In the genomic region with DNA sequence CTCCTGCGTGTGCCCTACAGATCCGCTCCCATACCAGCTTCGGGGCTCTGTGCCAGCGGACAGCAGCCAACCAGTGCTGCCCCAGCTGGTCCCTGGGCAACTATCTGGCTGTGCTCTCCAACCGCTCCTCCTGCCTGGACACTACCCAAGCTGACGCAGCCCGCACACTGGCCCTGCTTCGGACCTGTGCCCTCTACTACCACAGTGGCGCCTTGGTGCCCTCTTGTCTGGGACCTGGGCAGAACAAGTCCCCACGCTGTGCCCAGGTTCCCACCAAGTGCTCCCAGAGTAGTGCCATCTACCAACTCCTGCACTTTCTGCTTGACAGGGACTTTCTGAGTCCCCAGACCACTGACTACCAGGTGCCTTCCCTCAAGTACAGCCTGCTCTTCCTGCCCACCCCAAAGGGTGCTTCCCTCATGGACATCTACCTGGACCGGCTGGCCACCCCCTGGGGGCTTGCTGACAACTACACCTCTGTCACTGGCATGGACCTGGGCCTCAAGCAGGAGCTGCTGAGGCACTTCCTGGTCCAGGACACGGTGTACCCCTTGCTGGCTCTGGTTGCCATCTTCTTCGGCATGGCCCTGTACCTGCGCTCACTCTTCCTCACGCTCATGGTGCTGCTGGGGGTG, we compare ENCODE assay signal across 9 cellular contexts. TPM values are rescaled to one million over a fixed set of nuclear protein-coding genes. Genes with fewer than 3 reads are reported as not detected.
A peak's percentile ranks its signal among the peaks of the same experiment; 100 is the strongest.
DNase-seq lines count a peak whose midpoint lies in the region; ATAC-seq and TF ChIP-seq lines count a peak whose summit lies in the region.
"Had no signal": no experiment of that assay in that cellular context is flagged by ENCODE, and none has a peak within 500 bp of the region (broad histone marks: within the 10 kb centered on the region; RNA-seq: fewer than 3 reads in every experiment).

No MANE protein-coding gene starts in this region.

- H4K20me1 ChIP-seq in DOHH2 (ENCODE audit: control insufficient read depth, insufficient read depth, low read depth, low read length): no peaks in the 10 kb centered on the region
- no peaks in the 10 kb centered on the region for H4K20me1 ChIP-seq in SU-DHL-6 (ENCODE audit: low read depth, low read length)

- WGBS in prostate gland: 73% methylated on average over 15 of the region's 15 CpGs

- no peak for TF ChIP-seq POLR2A in prostate gland (IDR thresholded peaks at IDR 0.05)

- H3K4me2 ChIP-seq in DOHH2 (ENCODE audit: low read length) (peak overlapping the region; percentile 79), SU-DHL-6 (ENCODE audit: low read depth, low read length, poor library complexity, severe bottlenecking) (peak overlapping the region; percentile 44)

- H3K27me3 ChIP-seq in DOHH2 (ENCODE audit: control insufficient read depth, low read length) (peaks cover 6% of the 10 kb centered on the region; the same call in 1 of the 2 replicates), SU-DHL-6 (ENCODE audit: low read length) (no peaks in the 10 kb centered on the region; the same call in 1 of the 2 replicates), prostate gland (replicated peaks; ENCODE audit: insufficient read depth) (no peaks in the 10 kb centered on the region)

- POLR2A ChIA-PET in GM10248 (lab: Yijun Ruan, JAX): no interaction called here

- ATAC-seq in Right ventricle myocardium superior (ENCODE audit: poor library complexity): peak; percentile 83
- ATAC-seq in HG02981 (IDR thresholded peaks at IDR 0.05; ENCODE audit: unreplicated experiment): no peak

- H3K27ac ChIP-seq in DOHH2 (ENCODE audit: low read depth, low read length) (no peak overlapping the region), SU-DHL-6 (ENCODE audit: low read depth, low read length) (peak overlapping the region; percentile 24; the same call in 1 of the 2 replicates), prostate gland (peak overlapping the region in 1 of 2 donors; percentile 46)

- peak overlapping the region; percentile 74 for H3K4me3 ChIP-seq in DOHH2 (ENCODE audit: low read length)
- H3K4me3 ChIP-seq in SU-DHL-6 (ENCODE audit: insufficient read depth, low read length, poor library complexity, severe bottlenecking): peak overlapping the region; percentile 39
- H3K4me3 ChIP-seq in prostate gland: no peak overlapping the region

- TF ChIP-seq CTCF in DOHH2 (IDR thresholded peaks at IDR 0.05; ENCODE audit: low read depth, low read length, poor library complexity, severe bottlenecking) (no peak), SU-DHL-6 (IDR thresholded peaks at IDR 0.05; ENCODE audit: insufficient read depth, low read length, poor library complexity, severe bottlenecking) (no peak), prostate gland (IDR thresholded peaks at IDR 0.05) (no peak), GM10248 (IDR thresholded peaks at IDR 0.05; ENCODE audit: control extremely low read depth, extremely low read depth, low read depth, missing control alignments) (no peak)

- H2AFZ ChIP-seq in SU-DHL-6 (ENCODE audit: low read depth, low read length, severe bottlenecking): peak overlapping the region; percentile 46

- H3K4me1 ChIP-seq in DOHH2 (ENCODE audit: control insufficient read depth, low read length) (peaks cover 16% of the 10 kb centered on the region), prostate gland (replicated peaks) (peaks cover 5% of the 10 kb centered on the region)

- intact Hi-C loops in Right ventricle myocardium superior (cut with DNase I) (loop anchor here (5.0 kb wide), 1 partner anchor 55 kb away; no protein-coding TSS in a partner anchor), prostate gland (cut with DNase I) (loop anchor here (10.0 kb wide), 1 partner anchor 82 kb away; a partner anchor contains a TSS)

- no peaks in the 10 kb centered on the region for H3K36me3 ChIP-seq in DOHH2 (ENCODE audit: control insufficient read depth, low read length)
- H3K36me3 ChIP-seq in SU-DHL-6 (ENCODE audit: low read length): no peaks in the 10 kb centered on the region
- no peaks in the 10 kb centered on the region for H3K36me3 ChIP-seq in prostate gland

- no peaks in the 10 kb centered on the region for H3K9me2 ChIP-seq in DOHH2 (replicated peaks; ENCODE audit: control insufficient read depth, low read length)
- H3K9me2 ChIP-seq in SU-DHL-6 (replicated peaks; ENCODE audit: insufficient read depth, low read length): no peaks in the 10 kb centered on the region

- peak; percentile 93 for DNase-seq in Right ventricle myocardium superior
- DNase-seq in prostate gland (ENCODE audit: low spot score): peak; percentile 63
- DNase-seq in AG20443 (ENCODE audit: low spot score): no peak
- DNase-seq in GM10248 (ENCODE audit: extremely low spot score): no peak
- DNase-seq in A172 (ENCODE audit: low spot score): no peak

- H3K9me3 ChIP-seq in DOHH2 (ENCODE audit: control insufficient read depth, insufficient read depth, low read length) (no peaks in the 10 kb centered on the region), SU-DHL-6 (ENCODE audit: insufficient read depth, low read length) (no peaks in the 10 kb centered on the region), prostate gland (no peaks in the 10 kb centered on the region)

- CTCF ChIA-PET in GM10248 (lab: Yijun Ruan, JAX): interaction anchor here (1.0 to 8.7 kb wide), 14 partner anchors 10 to 68 kb away, joined by 3 to 179 read pairs (median 10); a partner anchor contains a TSS

- no peaks in the 10 kb centered on the region for H3F3A ChIP-seq in DOHH2 (ENCODE audit: control insufficient read depth, insufficient read depth)
- H3F3A ChIP-seq in SU-DHL-6 (ENCODE audit: insufficient read depth): no peaks in the 10 kb centered on the region

- no peaks in the 10 kb centered on the region for H3K79me2 ChIP-seq in DOHH2 (ENCODE audit: control insufficient read depth, low read length)
- H3K79me2 ChIP-seq in SU-DHL-6 (ENCODE audit: insufficient read depth, low read length): no peaks in the 10 kb centered on the region

- peak overlapping the region; percentile 46 for H3K9ac ChIP-seq in SU-DHL-6 (ENCODE audit: low read length)

RNA-seq across cellular contexts. Expression of a gene that starts 9.1 kb away (rescaled TPM):
- 5.9 TPM for total RNA-seq in Right ventricle myocardium superior
- total RNA-seq in prostate gland: 1 to 10 TPM in 1 of 2 donors, under 1 TPM in 1; 0.27 to 1.6 TPM
- total RNA-seq in A172 (2014; rRNA removed; shearing (Covaris generic)): 0.19 and 0.36 TPM in 2 replicates

RNA-seq across cellular contexts. Expression of a gene that starts 15.4 kb away (rescaled TPM):
- 7.9 TPM for total RNA-seq in Right ventricle myocardium superior
- 10 to 100 TPM; 12.9 to 19.8 TPM for total RNA-seq in prostate gland
- total RNA-seq in A172 (2014; rRNA removed; shearing (Covaris generic)): 117 and 130 TPM in 2 replicates

RNA-seq across cellular contexts. Expression of a gene that starts 16.3 kb away (rescaled TPM):
- total RNA-seq in Right ventricle myocardium superior (not detected), prostate gland (not detected)
- not detected in 2 replicates for total RNA-seq in A172 (2014; rRNA removed; shearing (Covaris generic))
- total RNA-seq: SK-MEL-5 had no signal

RNA-seq across cellular contexts. Expression of a gene that starts 26.4 kb away (rescaled TPM):
- total RNA-seq in Right ventricle myocardium superior: 155 TPM
- 10 to 100 TPM in 1 of 2 donors, 1 to 10 TPM in 1; 9.0 to 29.7 TPM for total RNA-seq in prostate gland
- total RNA-seq in A172 (2014; rRNA removed; shearing (Covaris generic)): 4.4 and 12.1 TPM in 2 replicates

RNA-seq across cellular contexts. Expression of a gene that starts 38.4 kb away (rescaled TPM):
- 90.8 TPM for total RNA-seq in Right ventricle myocardium superior
- 100 to 1,000 TPM; 112 to 115 TPM for total RNA-seq in prostate gland
- 10.8 and 20.7 TPM in 2 replicates for total RNA-seq in A172 (2014; rRNA removed; shearing (Covaris generic))

Comparison
In these comparisons a context has a peak if more than half of its experiments do, and no peak if none do; other contexts are left out.
1. H3K4me3 ChIP-seq: peak in DOHH2 (single experiment) and SU-DHL-6 (single experiment); none in prostate gland (0 of 2).
2. DNase-seq: peak in Right ventricle myocardium superior (single experiment) and prostate gland (single experiment); none in AG20443 (single experiment), GM10248 (single experiment) and A172 (single experiment).